Comparison of ENCODE assay signal across 8 cellular contexts in genomic region chr19:38213911-38214625, GRCh38. TPM values are rescaled to one million over a fixed set of nuclear protein-coding genes. Genes with fewer than 3 reads are reported as not detected.
DNase-seq lines count a peak whose midpoint lies in the region; ATAC-seq and TF ChIP-seq lines count a peak whose summit lies in the region.

No MANE protein-coding gene starts in this region.

- ATAC-seq in Right ventricle myocardium superior (ENCODE audit: poor library complexity) (no peak), GM21723 (IDR thresholded peaks at IDR 0.05; ENCODE audit: unreplicated experiment) (no peak)

- DNase-seq in GM13977 (ENCODE audit: low spot score) (peak; percentile 70), M059J (ENCODE audit: low read depth) (peak; percentile 96), hepatic stellate cell (ENCODE audit: low spot score) (peak; percentile 51), Right ventricle myocardium superior (no peak), OCI-M2 (lab: John Stamatoyannopoulos, UW; ENCODE audit: unreplicated experiment) (no peak)
- DNase-seq in activated CD8-positive, alpha-beta memory T cell treated with anti-CD3 and anti-CD28 coated beads, Interleukin-2, amount 50 U/mL, for 48 hours: peak; percentile 89
- peak; percentile 29 to 61 for DNase-seq in stimulated activated CD8-positive, alpha-beta memory T cell treated with anti-CD3 and anti-CD28 coated beads, Interleukin-7, amount 100 ng/mL, for 4 hours (ENCODE audit: low read depth in 2 of 2)

- intact Hi-C loops in Right ventricle myocardium superior (cut with DNase I): no loop called here

- in situ Hi-C loops in GM13977 (cut with MboI; ENCODE audit: low pct_unique_long_range_greater_than_20kb, low sequenced_read_pairs, unreplicated experiment): no loop called here

- no peak for TF ChIP-seq CTCF in GM13977 (IDR thresholded peaks at IDR 0.05; ENCODE audit: extremely low read depth, insufficient read depth, missing control alignments)

RNA-seq across cellular contexts. Expression of gene DPF1, which starts 10.0 kb away (rescaled TPM):
- total RNA-seq in M059J (2014; rRNA removed; shearing (Covaris generic)): 8.3 and 18.3 TPM in 2 replicates
- total RNA-seq in Right ventricle myocardium superior: not detected

RNA-seq across cellular contexts. Expression of gene PPP1R14A, which starts 42.1 kb away (rescaled TPM):
- total RNA-seq in M059J (2014; rRNA removed; shearing (Covaris generic)): not detected in 2 replicates
- 31.1 TPM for total RNA-seq in Right ventricle myocardium superior

RNA-seq across cellular contexts. Expression of gene SPINT2, which starts 50.3 kb away (rescaled TPM):
- total RNA-seq in M059J (2014; rRNA removed; shearing (Covaris generic)): 8.5 and 8.9 TPM in 2 replicates
- total RNA-seq in Right ventricle myocardium superior: 8.7 TPM

Comparison
In these comparisons a context has a peak if more than half of its experiments do, and no peak if none do; other contexts are left out.
1. DNase-seq: peak in GM13977 (single experiment), M059J (single experiment), activated CD8-positive, alpha-beta memory T cell treated with anti-CD3 and anti-CD28 coated beads, Interleukin-2, amount 50 U/mL, for 48 hours (single experiment), hepatic stellate cell (single experiment) and stimulated activated CD8-positive, alpha-beta memory T cell treated with anti-CD3 and anti-CD28 coated beads, Interleukin-7, amount 100 ng/mL, for 4 hours (2 of 2); none in Right ventricle myocardium superior (single experiment) and OCI-M2 (single experiment).
2. RNA of gene PPP1R14A, which starts 42.1 kb away (total RNA-seq): 31.1 TPM in Right ventricle myocardium superior (single experiment); not detected in M059J; every median in the first group is over 10 times any median in the second.